ENCODE assay signal across 21 cellular contexts in the genomic region with DNA sequence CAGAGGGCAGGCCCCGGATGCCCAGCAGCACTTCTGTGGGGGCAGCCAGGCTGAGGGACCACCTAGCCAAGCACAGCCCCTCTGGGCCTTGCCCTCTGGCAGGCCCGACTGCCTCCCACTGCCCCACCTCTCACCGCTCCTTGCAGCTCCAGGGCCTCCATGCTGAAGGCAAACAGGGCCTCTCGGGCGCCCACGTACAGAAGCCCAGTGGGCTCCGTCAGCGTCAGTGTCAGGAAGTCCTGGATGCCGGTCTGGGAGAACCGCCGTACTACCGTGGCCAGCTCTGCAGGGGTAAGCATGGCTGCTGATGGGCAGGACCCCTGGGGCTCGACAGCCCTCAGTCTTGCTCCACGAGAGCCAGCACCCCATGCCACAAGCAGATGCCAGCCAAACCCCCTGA. TPM values are rescaled to one million over a fixed set of nuclear protein-coding genes. Genes with fewer than 3 reads are reported as not detected.
DNase-seq lines count a peak whose midpoint lies in the region; ATAC-seq, FAIRE-seq and TF ChIP-seq lines count a peak whose summit lies in the region.
"Had no signal": no experiment of that assay in that cellular context is flagged by ENCODE, and none has a peak within 500 bp of the region (broad histone marks: within the 10 kb centered on the region; RNA-seq: fewer than 3 reads in every experiment).

No MANE protein-coding gene starts in this region.

- no peak overlapping the region; the same call in 1 of the 2 replicates for H4K8ac ChIP-seq in H1 (ENCODE audit: extremely low read depth, insufficient read depth, low read length)

- H3K27me3 Mint-ChIP-seq in naive thymus-derived CD4-positive, alpha-beta T cell: peaks cover 0 to 5% (median 0%) of the 10 kb centered on the region in 5 donors
- no peaks in the 10 kb centered on the region for H3K27me3 Mint-ChIP-seq in osteocyte (ENCODE audit: unreplicated experiment)
- H3K27me3 Mint-ChIP-seq: effector memory CD8-positive, alpha-beta T cell had no signal

- TF ChIP-seq EP300 in H1 (IDR thresholded peaks at IDR 0.05; ENCODE audit: borderline replicate concordance in 1 of 2, low read depth in 2 of 2, low read length in 2 of 2) (no peak), stomach (IDR thresholded peaks at IDR 0.05) (no peak)

- no peaks in the 10 kb centered on the region for H4K20me1 ChIP-seq in Karpas-422 (ENCODE audit: insufficient read depth, low read depth, low read length)
- H4K20me1 ChIP-seq in H1 (replicated peaks in 1 of 2; ENCODE audit: control insufficient read depth in 1 of 2, insufficient read depth in 2 of 2, low read length in 2 of 2): peaks cover 9 to 26% of the 10 kb centered on the region in 2 experiments

- no peak overlapping the region for H2BK12ac ChIP-seq in H1 (ENCODE audit: low read depth, low read length)

- CTCF ChIA-PET in H1 (lab: Charles Lee; ENCODE audit: partially characterized antibody): interaction anchor here (1.4 to 6.1 kb wide), 3 partner anchors 50 to 95 kb away, joined by 3 to 47 read pairs (median 4); partner anchors contain the start of gene CNNM3
- CTCF ChIA-PET in naive thymus-derived CD4-positive, alpha-beta T cell (lab: Charles Lee): interaction anchor here (1.2 kb wide), 1 partner anchor 8 kb away, joined by 6 read pairs; the partner anchor contains the start of gene ANKRD39

- ATAC-seq in naive thymus-derived CD4-positive, alpha-beta T cell: no peak
- no peak for ATAC-seq in GM18505 (IDR thresholded peaks at IDR 0.05; ENCODE audit: unreplicated experiment)
- ATAC-seq: activated T-helper 17 cell treated with anti-CD3 and anti-CD28 coated beads, Interleukin-2, amount 50 U/mL, for 72 hours; effector memory CD8-positive, alpha-beta T cell; foreskin keratinocyte had no signal

- POLR2A ChIA-PET in H1 (lab: Charles Lee; ENCODE audit: partially characterized antibody): interaction anchor here (0.7 to 4.2 kb wide), 3 partner anchors 8 to 93 kb away, joined by 3 to 49 read pairs (median 3); partner anchors contain the start of gene ANKRD39
- POLR2A ChIA-PET in naive thymus-derived CD4-positive, alpha-beta T cell (lab: Charles Lee): interaction anchor here (1.4 to 15.0 kb wide), 2 partner anchors 32 to 83 kb away, joined by 4 to 288 read pairs; no protein-coding TSS in a partner anchor

- H2BK15ac ChIP-seq in H1 (ENCODE audit: low read length): no peak overlapping the region

- peaks cover 11% of the 10 kb centered on the region for H3K4me1 ChIP-seq in Karpas-422 (ENCODE audit: low read length)
- H3K4me1 ChIP-seq in H1 (replicated peaks in 1 of 4; ENCODE audit: control insufficient read depth in 3 of 4, insufficient read depth in 4 of 4, low read length in 3 of 4): peaks cover 2 to 19% (median 14%) of the 10 kb centered on the region in 4 experiments
- H3K4me1 ChIP-seq in naive thymus-derived CD4-positive, alpha-beta T cell (ENCODE audit: control insufficient read depth in 2 of 2, insufficient read depth in 2 of 2, low read length in 2 of 2): peaks cover 24 to 28% of the 10 kb centered on the region in 2 donors
- H3K4me1 ChIP-seq in stomach: peaks cover 45 to 84% (median 64%) of the 10 kb centered on the region in 4 donors

- H2BK120ac ChIP-seq in H1 (replicated peaks; ENCODE audit: low read depth, low read length): no peak overlapping the region

- peaks cover 0 to 21% (median 6%) of the 10 kb centered on the region in 5 donors for H3K36me3 Mint-ChIP-seq in naive thymus-derived CD4-positive, alpha-beta T cell
- H3K36me3 Mint-ChIP-seq in osteocyte (ENCODE audit: unreplicated experiment): peaks cover 17% of the 10 kb centered on the region
- H3K36me3 Mint-ChIP-seq: memory B cell had no signal

- peak overlapping the region in 2 of 10 donors; percentile 66 to 95 for H3K4me3 Mint-ChIP-seq in naive thymus-derived CD4-positive, alpha-beta T cell
- H3K4me3 Mint-ChIP-seq in osteocyte (ENCODE audit: unreplicated experiment): no peak overlapping the region

- H3K27ac ChIP-seq in Karpas-422 (ENCODE audit: low read length) (no peak overlapping the region), H1 (ENCODE audit: low read depth, low read length) (0 out of 2 replicates have a peak overlapping the region, but pooled peaks have one; percentile 38), stomach (peak overlapping the region in 4 of 5 donors; percentile 91 to 99 (median 98))
- H3K27ac ChIP-seq in naive thymus-derived CD4-positive, alpha-beta T cell (ENCODE audit: low read depth, low read length): peak overlapping the region; percentile 84
- H3K27ac ChIP-seq: foreskin keratinocyte had no signal

- H3K27me3 ChIP-seq in Karpas-422 (ENCODE audit: low read length) (no peaks in the 10 kb centered on the region), H1 (replicated peaks in 1 of 4; ENCODE audit: control insufficient read depth in 3 of 4, extremely low read depth in 1 of 4, insufficient read depth in 3 of 4, low read length in 3 of 4) (peaks cover 0 to 3% (median 0%) of the 10 kb centered on the region in 4 experiments; a peak in 2 of 7 replicates), stomach (peaks cover 0 to 22% (median 0%) of the 10 kb centered on the region in 3 donors)
- H3K27me3 ChIP-seq in naive thymus-derived CD4-positive, alpha-beta T cell (ENCODE audit: control insufficient read depth in 2 of 2, insufficient read depth in 2 of 2, low read length in 2 of 2): no peaks in the 10 kb centered on the region
- H3K27me3 ChIP-seq: adrenal gland, foreskin keratinocyte had no signal

- TF ChIP-seq POLR2A in H1 (IDR thresholded peaks at IDR 0.05; ENCODE audit: control extremely low read depth in 1 of 2, low read depth in 2 of 2, low read length in 2 of 2) (no peak), stomach (IDR thresholded peaks at IDR 0.05) (no peak), GM18505 (IDR thresholded peaks at IDR 0.05; ENCODE audit: borderline replicate concordance, extremely low read depth, insufficient read depth, insufficient read length) (no peak)

- peaks cover 16% of the 10 kb centered on the region for H3K79me1 ChIP-seq in H1 (ENCODE audit: low read depth, low read length)

- H2AK5ac ChIP-seq in H1 (ENCODE audit: low read depth, low read length): no peak overlapping the region

- H3K4me2 ChIP-seq in Karpas-422 (ENCODE audit: low read depth, low read length, poor library complexity, severe bottlenecking) (peak overlapping the region; percentile 70), H1 (ENCODE audit: insufficient read depth in 1 of 2, low read depth in 2 of 2, low read length in 2 of 2) (no peak overlapping the region)

- H3K9me3 Mint-ChIP-seq in naive thymus-derived CD4-positive, alpha-beta T cell: no peaks in the 10 kb centered on the region
- H3K9me3 Mint-ChIP-seq in osteocyte (ENCODE audit: unreplicated experiment): no peaks in the 10 kb centered on the region
- H3K9me3 Mint-ChIP-seq: activated T-helper 17 cell treated with anti-CD3 and anti-CD28 coated beads, Interleukin-2, amount 50 U/mL, for 72 hours; effector memory CD8-positive, alpha-beta T cell; memory B cell had no signal

- intact Hi-C loops in naive thymus-derived CD4-positive, alpha-beta T cell (cut with micrococcal nuclease): no loop called here
- intact Hi-C loops in stomach (cut with DNase I; ENCODE audit: low total_unique reads): no loop called here

- no peak overlapping the region for H4K5ac ChIP-seq in H1 (ENCODE audit: insufficient read length, low read depth, low read length)

- peaks cover 14% of the 10 kb centered on the region for H3K23me2 ChIP-seq in H1 (ENCODE audit: low read depth, low read length)

- no peak for TF ChIP-seq RAD21 in H1 (IDR thresholded peaks at IDR 0.05 in 1 of 2, conservative IDR thresholded peaks at IDR 0.05 in 1 of 2; ENCODE audit: low read depth in 2 of 2, low read length in 2 of 2)

- H3K14ac ChIP-seq in H1 (ENCODE audit: insufficient read length): no peak overlapping the region

- H3K27ac Mint-ChIP-seq in naive thymus-derived CD4-positive, alpha-beta T cell: peak overlapping the region in 3 of 9 donors; percentile 82 to 92 (median 89)
- H3K27ac Mint-ChIP-seq in osteocyte (ENCODE audit: unreplicated experiment): no peak overlapping the region
- H3K27ac Mint-ChIP-seq: memory B cell had no signal

- H3K4me1 Mint-ChIP-seq in naive thymus-derived CD4-positive, alpha-beta T cell: peaks cover 23 to 38% (median 31%) of the 10 kb centered on the region in 7 donors
- peaks cover 22% of the 10 kb centered on the region for H3K4me1 Mint-ChIP-seq in osteocyte (ENCODE audit: unreplicated experiment)

- 96% methylated on average over 8 of the region's 14 CpGs; no CpG with 5 or more reads in 1 of the 2 experiments for WGBS in H1 (ENCODE audit: extremely low coverage in 1 of 2, insufficient coverage in 1 of 2, insufficient read length in 1 of 2, insufficient replicate concordance in 2 of 2, low coverage in 1 of 2, low lambda C conversion rate in 2 of 2, missing lambda C conversion rate in 1 of 2), 2 experiments
- 64 to 90% (median 84%) methylated on average over 6 to 14 of the region's 14 CpGs for WGBS in stomach, 5 donors

- no peaks in the 10 kb centered on the region for H3K9me3 ChIP-seq in Karpas-422 (ENCODE audit: low read length)
- H3K9me3 ChIP-seq in H1 (ENCODE audit: insufficient read depth in 2 of 2, low read depth in 1 of 2, low read length in 1 of 2): no peaks in the 10 kb centered on the region
- H3K9me3 ChIP-seq in naive thymus-derived CD4-positive, alpha-beta T cell (ENCODE audit: control insufficient read depth in 2 of 3, low read length in 3 of 3): no peaks in the 10 kb centered on the region
- no peaks in the 10 kb centered on the region for H3K9me3 ChIP-seq in stomach
- H3K9me3 ChIP-seq: adrenal gland had no signal

- H3K79me2 ChIP-seq in Karpas-422 (ENCODE audit: low read length) (no peaks in the 10 kb centered on the region), H1 (ENCODE audit: control insufficient read depth in 1 of 2, insufficient read depth in 2 of 2, low read length in 2 of 2) (peaks cover 4 to 36% of the 10 kb centered on the region in 2 experiments)

- H3K9ac ChIP-seq in Karpas-422 (ENCODE audit: low read length) (no peak overlapping the region), H1 (replicated peaks in 1 of 4; ENCODE audit: extremely low read depth in 1 of 4, low read depth in 3 of 4, low read length in 3 of 4) (no peak overlapping the region)

- no peak overlapping the region for H4K91ac ChIP-seq in H1 (replicated peaks; ENCODE audit: insufficient read length, low read length)

- no peak overlapping the region for H3K56ac ChIP-seq in H1 (replicated peaks; ENCODE audit: insufficient read length, low read depth, low read length)

- H3K36me3 ChIP-seq in Karpas-422 (ENCODE audit: insufficient read depth, low read length) (no peaks in the 10 kb centered on the region), H1 (ENCODE audit: control insufficient read depth in 2 of 4, insufficient read depth in 4 of 4, low read length in 3 of 4) (peaks cover 33 to 59% (median 49%) of the 10 kb centered on the region in 4 experiments), stomach (peaks cover 50 to 63% (median 58%) of the 10 kb centered on the region in 4 donors)
- peaks cover 0 to 58% (median 7%) of the 10 kb centered on the region in 3 experiments for H3K36me3 ChIP-seq in naive thymus-derived CD4-positive, alpha-beta T cell (ENCODE audit: control insufficient read depth in 2 of 3, insufficient read depth in 3 of 3, low read length in 3 of 3)

- H2AFZ ChIP-seq in Karpas-422 (ENCODE audit: low read length) (no peak overlapping the region), H1 (ENCODE audit: low read length) (no peak overlapping the region)

- H3K23ac ChIP-seq in H1 (ENCODE audit: insufficient read length): no peak overlapping the region

- no peak overlapping the region for H3K18ac ChIP-seq in H1 (ENCODE audit: extremely low read depth, low read length)

- no peaks in the 10 kb centered on the region for H3K9me2 ChIP-seq in Karpas-422 (replicated peaks; ENCODE audit: insufficient read depth, low read length)

- TF ChIP-seq CTCF in H1 (IDR thresholded peaks at IDR 0.05; ENCODE audit: control extremely low read depth in 1 of 3, insufficient read depth in 1 of 3, low read depth in 1 of 3, low read length in 3 of 3) (no peak), stomach (IDR thresholded peaks at IDR 0.05) (no peak), osteocyte (IDR thresholded peaks at IDR 0.05) (no peak)

- DNase-seq in Karpas-422 (no peak), H1 (ENCODE audit: low read depth in 1 of 2, low spot score in 2 of 2) (no peak), stomach (no peak), AG08395 (ENCODE audit: low spot score) (no peak), osteocyte (ENCODE audit: extremely low spot score, unreplicated experiment) (no peak), HuH-7.5 (ENCODE audit: low spot score) (no peak)
- no peak for DNase-seq in naive thymus-derived CD4-positive, alpha-beta T cell
- DNase-seq: activated CD4-positive, CD25-positive, alpha-beta regulatory T cell treated with anti-CD3 and anti-CD28 coated beads, Interleukin-2, amount 50 U/mL, for 72 hours; central memory CD4-positive, alpha-beta T cell; effector memory CD8-positive, alpha-beta T cell; foreskin keratinocyte; GF-D8; H7; Kasumi-1; NCI-H1436; NCI-H2227 treated with DMSO at 0.1 percent for 48 hours had no signal

- no peak overlapping the region for H2BK20ac ChIP-seq in H1 (ENCODE audit: low read length)

- no peak overlapping the region for H3K4me3 ChIP-seq in Karpas-422 (ENCODE audit: low read length)
- H3K4me3 ChIP-seq in H1 (ENCODE audit: extremely low read depth in 1 of 4, insufficient read depth in 2 of 4, low read depth in 3 of 4, low read length in 4 of 4): no peak overlapping the region
- no peak overlapping the region for H3K4me3 ChIP-seq in naive thymus-derived CD4-positive, alpha-beta T cell (ENCODE audit: low read length)
- H3K4me3 ChIP-seq in stomach: peak overlapping the region in 1 of 4 donors; percentile 60

- H3K4ac ChIP-seq in H1 (replicated peaks; ENCODE audit: insufficient read length, low read depth, low read length): no peak overlapping the region

- H2BK5ac ChIP-seq in H1 (ENCODE audit: low read depth, low read length): no peak overlapping the region

- FAIRE-seq in H1 (lab: Jason Lieb, UNC): no peak
- FAIRE-seq: D721Med had no signal

RNA-seq across cellular contexts. Expression of gene SEMA4C, which starts 3.7 kb away (rescaled TPM):
- total RNA-seq in Karpas-422 (2014; rRNA removed; shearing (Covaris generic); ENCODE audit: low replicate concordance): 2.5 and 6.3 TPM in 2 replicates
- total RNA-seq in H1 (2021; fragmentation: NEBNext Ultra II Directional; extraction: Animal tissue kit (Norgen Biotek cat#: 25700)): 67.3 and 74.3 TPM in 2 replicates
- polyA plus RNA-seq in H1 (2011; rRNA removed) (47.5 and 71.4 TPM in 2 replicates), stomach (10 to 100 TPM in 1 of 3 donors, 1 to 10 TPM in 2; 5.7 to 15.8 (median 8.0) TPM)
- polyA plus RNA-seq in H1 (2011; cell fraction: cytosol; rRNA removed): 58.9 TPM
- 141 TPM for polyA plus RNA-seq in H1 (2011; cell fraction: nucleus; rRNA removed)
- polyA plus RNA-seq in H1 (2012, experiment 1 of 2): 45.7 to 74.3 TPM (median 68.2 TPM) in 4 replicates
- 49.5 TPM for polyA plus RNA-seq in H1 (2012, experiment 2 of 2)
- polyA plus RNA-seq in H1 (2013, experiment 1 of 2): 61.0 TPM
- polyA plus RNA-seq in H1 (2013, experiment 2 of 2): 59.0 TPM
- 86.3 and 87.9 TPM in 2 replicates for polyA minus RNA-seq in H1 (2011; rRNA and poly(A)+ RNA removed)
- polyA minus RNA-seq in H1 (2011; cell fraction: cytosol; rRNA and poly(A)+ RNA removed): 47.3 TPM
- polyA minus RNA-seq in H1 (2011; cell fraction: nucleus; rRNA and poly(A)+ RNA removed): 43.7 TPM
- total RNA-seq in naive thymus-derived CD4-positive, alpha-beta T cell: 10 to 100 TPM; 33.5 to 74.7 (median 44.1) TPM
- polyA plus RNA-seq in naive thymus-derived CD4-positive, alpha-beta T cell: 1 to 10 TPM; 3.1 to 5.1 TPM
- total RNA-seq in stomach (10 to 100 TPM; 10.7 to 78.8 (median 24.4) TPM), osteocyte (33.8 and 39.1 TPM in 2 replicates)

RNA-seq across cellular contexts. Expression of gene ANKRD39, which starts 8.3 kb away (rescaled TPM):
- 11.1 and 12.5 TPM in 2 replicates for total RNA-seq in Karpas-422 (2014; rRNA removed; shearing (Covaris generic); ENCODE audit: low replicate concordance)
- 18.5 and 19.7 TPM in 2 replicates for total RNA-seq in H1 (2021; fragmentation: NEBNext Ultra II Directional; extraction: Animal tissue kit (Norgen Biotek cat#: 25700))
- polyA plus RNA-seq in H1 (2011; rRNA removed) (21.3 and 22.9 TPM in 2 replicates), stomach (10 to 100 TPM; 11.5 to 18.0 (median 14.1) TPM)
- 18.1 TPM for polyA plus RNA-seq in H1 (2011; cell fraction: cytosol; rRNA removed)
- 36.1 TPM for polyA plus RNA-seq in H1 (2011; cell fraction: nucleus; rRNA removed)
- polyA plus RNA-seq in H1 (2012, experiment 1 of 2): 15.8 to 18.8 TPM (median 16.9 TPM) in 4 replicates
- polyA plus RNA-seq in H1 (2012, experiment 2 of 2): 21.7 TPM
- 18.2 TPM for polyA plus RNA-seq in H1 (2013, experiment 1 of 2)
- polyA plus RNA-seq in H1 (2013, experiment 2 of 2): 18.1 TPM
- polyA minus RNA-seq in H1 (2011; rRNA and poly(A)+ RNA removed): 6.8 and 7.2 TPM in 2 replicates
- polyA minus RNA-seq in H1 (2011; cell fraction: cytosol; rRNA and poly(A)+ RNA removed): 5.2 TPM
- 10.3 TPM for polyA minus RNA-seq in H1 (2011; cell fraction: nucleus; rRNA and poly(A)+ RNA removed)
- 10 to 100 TPM; 12.0 to 38.4 (median 16.4) TPM for total RNA-seq in naive thymus-derived CD4-positive, alpha-beta T cell
- polyA plus RNA-seq in naive thymus-derived CD4-positive, alpha-beta T cell: 10 to 100 TPM; 15.6 to 19.9 TPM
- total RNA-seq in stomach (10 to 100 TPM in 3 of 5 donors, 1 to 10 TPM in 2; 2.8 to 32.1 (median 11.3) TPM), osteocyte (10.5 and 12.4 TPM in 2 replicates)

RNA-seq across cellular contexts. Expression of gene ANKRD23, which starts 22.3 kb away (rescaled TPM):
- total RNA-seq in Karpas-422 (2014; rRNA removed; shearing (Covaris generic); ENCODE audit: low replicate concordance): 1.6 and 9.8 TPM in 2 replicates
- 2.9 and 3.5 TPM in 2 replicates for total RNA-seq in H1 (2021; fragmentation: NEBNext Ultra II Directional; extraction: Animal tissue kit (Norgen Biotek cat#: 25700))
- polyA plus RNA-seq in H1 (2011; rRNA removed) (3.4 and 4.8 TPM in 2 replicates), stomach (1 to 10 TPM in 2 of 3 donors, under 1 TPM in 1; 1.00 to 2.9 (median 2.4) TPM)
- polyA plus RNA-seq in H1 (2011; cell fraction: cytosol; rRNA removed): 3.9 TPM
- polyA plus RNA-seq in H1 (2011; cell fraction: nucleus; rRNA removed): 29.4 TPM
- polyA plus RNA-seq in H1 (2012, experiment 1 of 2): 2.3 to 5.8 TPM (median 3.8 TPM) in 4 replicates
- polyA plus RNA-seq in H1 (2012, experiment 2 of 2): 2.0 TPM
- 2.5 TPM for polyA plus RNA-seq in H1 (2013, experiment 1 of 2)
- polyA plus RNA-seq in H1 (2013, experiment 2 of 2): 2.4 TPM
- 2.6 and 3.1 TPM in 2 replicates for polyA minus RNA-seq in H1 (2011; rRNA and poly(A)+ RNA removed)
- 2.9 TPM for polyA minus RNA-seq in H1 (2011; cell fraction: cytosol; rRNA and poly(A)+ RNA removed)
- polyA minus RNA-seq in H1 (2011; cell fraction: nucleus; rRNA and poly(A)+ RNA removed): 3.9 TPM
- 10 to 100 TPM in 4 of 5 experiments, 1 to 10 TPM in 1; 9.4 to 19.8 (median 17.8) TPM for total RNA-seq in naive thymus-derived CD4-positive, alpha-beta T cell
- polyA plus RNA-seq in naive thymus-derived CD4-positive, alpha-beta T cell: under 1 TPM; 0.64 to 0.87 TPM
- total RNA-seq in stomach (1 to 10 TPM in 4 of 5 donors, not detected in 1; 1.3 to 3.6 (median 2.0) TPM), osteocyte (4.4 and 5.7 TPM in 2 replicates)

RNA-seq across cellular contexts. Expression of gene CNNM3, which starts 50.1 kb away (rescaled TPM):
- total RNA-seq in Karpas-422 (2014; rRNA removed; shearing (Covaris generic); ENCODE audit: low replicate concordance): 7.0 and 7.9 TPM in 2 replicates
- 29.2 and 29.9 TPM in 2 replicates for total RNA-seq in H1 (2021; fragmentation: NEBNext Ultra II Directional; extraction: Animal tissue kit (Norgen Biotek cat#: 25700))
- polyA plus RNA-seq in H1 (2011; rRNA removed) (29.1 and 39.0 TPM in 2 replicates), stomach (1 to 10 TPM; 4.6 to 8.4 (median 6.3) TPM)
- polyA plus RNA-seq in H1 (2011; cell fraction: cytosol; rRNA removed): 19.0 TPM
- polyA plus RNA-seq in H1 (2011; cell fraction: nucleus; rRNA removed): 60.7 TPM
- polyA plus RNA-seq in H1 (2012, experiment 1 of 2): 16.3 to 26.5 TPM (median 21.7 TPM) in 4 replicates
- 16.7 TPM for polyA plus RNA-seq in H1 (2012, experiment 2 of 2)
- 30.0 TPM for polyA plus RNA-seq in H1 (2013, experiment 1 of 2)
- polyA plus RNA-seq in H1 (2013, experiment 2 of 2): 28.7 TPM
- polyA minus RNA-seq in H1 (2011; rRNA and poly(A)+ RNA removed): 39.0 and 41.6 TPM in 2 replicates
- 27.4 TPM for polyA minus RNA-seq in H1 (2011; cell fraction: cytosol; rRNA and poly(A)+ RNA removed)
- polyA minus RNA-seq in H1 (2011; cell fraction: nucleus; rRNA and poly(A)+ RNA removed): 42.5 TPM
- total RNA-seq in naive thymus-derived CD4-positive, alpha-beta T cell: 10 to 100 TPM; 32.1 to 51.5 (median 44.6) TPM
- 1 to 10 TPM; 4.0 to 5.8 TPM for polyA plus RNA-seq in naive thymus-derived CD4-positive, alpha-beta T cell
- total RNA-seq in stomach (100 to 1,000 TPM in 1 of 5 donors, 10 to 100 TPM in 3, 1 to 10 TPM in 1; 6.2 to 107 (median 23.3) TPM), osteocyte (20.9 and 22.4 TPM in 2 replicates)
